13 cellular contexts compared by ENCODE assay signal in genomic region chr15:59528429-59528828, GRCh38.
"Had no signal": no experiment of that assay in that cellular context is flagged by ENCODE, and none has a peak within 500 bp of the region (broad histone marks: within the 10 kb centered on the region; RNA-seq: fewer than 3 reads in every experiment).

No MANE protein-coding gene starts in this region.

- H3K4me2 ChIP-seq: neural progenitor cell had no signal

- H3K9ac ChIP-seq: neural progenitor cell had no signal

- H3K27me3 Mint-ChIP-seq: dendritic cell treated with granulocyte-macrophage colony-stimulating factor and Interleukin-4, amounts not matched to agents 40 ng/mL and 50 ng/mL, for 4 days had no signal

- H3K27me3 ChIP-seq: esophagus squamous epithelium, uterus had no signal

- H3K4me1 ChIP-seq: neural progenitor cell, psoas muscle, tibial artery, uterus had no signal

- H3K9me3 Mint-ChIP-seq: activated naive CD8-positive, alpha-beta T cell treated with anti-CD3 and anti-CD28 coated beads for 36 hours; activated T-cell treated with anti-CD3 and anti-CD28 coated beads, Interleukin-2, amount 50 U/mL, for 72 hours; dendritic cell treated with granulocyte-macrophage colony-stimulating factor and Interleukin-4, amounts not matched to agents 40 ng/mL and 50 ng/mL, for 4 days; immature natural killer cell; naive thymus-derived CD4-positive, alpha-beta T cell; neural progenitor cell; stimulated activated effector memory CD8-positive, alpha-beta T cell treated with anti-CD3 and anti-CD28 coated beads, Interleukin-12 subunit alpha, Interleukin-12 subunit beta, amount 100 ng/mL, for 72 hours; T-cell had no signal

- H3K9me3 ChIP-seq: esophagus squamous epithelium, psoas muscle, tibial artery, uterus had no signal

- H3K4me3 Mint-ChIP-seq: activated naive CD8-positive, alpha-beta T cell treated with anti-CD3 and anti-CD28 coated beads for 36 hours; activated T-cell treated with anti-CD3 and anti-CD28 coated beads, Interleukin-2, amount 50 U/mL, for 72 hours; dendritic cell treated with granulocyte-macrophage colony-stimulating factor and Interleukin-4, amounts not matched to agents 40 ng/mL and 50 ng/mL, for 4 days; immature natural killer cell; naive thymus-derived CD4-positive, alpha-beta T cell; neural progenitor cell; stimulated activated effector memory CD8-positive, alpha-beta T cell treated with anti-CD3 and anti-CD28 coated beads, Interleukin-12 subunit alpha, Interleukin-12 subunit beta, amount 100 ng/mL, for 72 hours; T-cell had no signal

- H3K27ac ChIP-seq: cardiac muscle cell, esophagus squamous epithelium, neural progenitor cell, psoas muscle, tibial artery, uterus had no signal

- H3K36me3 Mint-ChIP-seq: activated naive CD8-positive, alpha-beta T cell treated with anti-CD3 and anti-CD28 coated beads for 36 hours; immature natural killer cell; naive thymus-derived CD4-positive, alpha-beta T cell; neural progenitor cell; stimulated activated effector memory CD8-positive, alpha-beta T cell treated with anti-CD3 and anti-CD28 coated beads, Interleukin-12 subunit alpha, Interleukin-12 subunit beta, amount 100 ng/mL, for 72 hours; T-cell had no signal

- H3K4me3 ChIP-seq: cardiac muscle cell, esophagus squamous epithelium, neural progenitor cell, psoas muscle, tibial artery, uterus had no signal

- H3K36me3 ChIP-seq: cardiac muscle cell, esophagus squamous epithelium, neural progenitor cell, tibial artery, uterus had no signal

- H3K27ac Mint-ChIP-seq: activated naive CD8-positive, alpha-beta T cell treated with anti-CD3 and anti-CD28 coated beads for 36 hours; activated T-cell treated with anti-CD3 and anti-CD28 coated beads, Interleukin-2, amount 50 U/mL, for 72 hours; dendritic cell treated with granulocyte-macrophage colony-stimulating factor and Interleukin-4, amounts not matched to agents 40 ng/mL and 50 ng/mL, for 4 days; immature natural killer cell; neural progenitor cell; stimulated activated effector memory CD8-positive, alpha-beta T cell treated with anti-CD3 and anti-CD28 coated beads, Interleukin-12 subunit alpha, Interleukin-12 subunit beta, amount 100 ng/mL, for 72 hours had no signal
